ENCODE assay signal across 11 cellular contexts in genomic region chr7:70193514-70193913, GRCh38.
DNase-seq lines count a peak whose midpoint lies in the region; ATAC-seq and TF ChIP-seq lines count a peak whose summit lies in the region.
"Had no signal": no experiment of that assay in that cellular context is flagged by ENCODE, and none has a peak within 500 bp of the region (broad histone marks: within the 10 kb centered on the region; RNA-seq: fewer than 3 reads in every experiment).

No MANE protein-coding gene starts in this region.

- no peaks in the 10 kb centered on the region for H4K20me1 ChIP-seq in Loucy (ENCODE audit: insufficient read depth, low read length, poor library complexity, severe bottlenecking)

- no peak overlapping the region for H3K4me3 ChIP-seq in Loucy (ENCODE audit: low read length, poor library complexity, severe bottlenecking)
- no peak overlapping the region for H3K4me3 ChIP-seq in astrocyte of the cerebellum (ENCODE audit: low read depth, low read length)
- H3K4me3 ChIP-seq in ovary: no peak overlapping the region
- H3K4me3 ChIP-seq: SJCRH30 had no signal

- no peak overlapping the region for H3K9ac ChIP-seq in Loucy (ENCODE audit: low read depth, low read length, poor library complexity, severe bottlenecking)

- H3F3A ChIP-seq in Loucy (ENCODE audit: low read depth): no peaks in the 10 kb centered on the region

- ATAC-seq in GM18873 (IDR thresholded peaks at IDR 0.05; ENCODE audit: low FRiP score, unreplicated experiment) (no peak), HG03378 (IDR thresholded peaks at IDR 0.05; ENCODE audit: unreplicated experiment) (no peak)

- 76 to 87% (median 85%) methylated on average over 4 of the region's 4 CpGs for WGBS in ovary, 3 donors

- H3K9me3 ChIP-seq in Loucy (ENCODE audit: insufficient read depth, low read depth, low read length) (no peaks in the 10 kb centered on the region), ovary (no peaks in the 10 kb centered on the region)
- H3K9me3 ChIP-seq: SJCRH30 had no signal

- no peaks in the 10 kb centered on the region for H3K79me2 ChIP-seq in Loucy (ENCODE audit: insufficient read depth, low read length)

- H3K4me2 ChIP-seq in Loucy (ENCODE audit: low read depth, low read length, poor library complexity, severe bottlenecking): no peak overlapping the region

- H3K27me3 ChIP-seq in Loucy (ENCODE audit: insufficient read depth, low read length, poor library complexity, severe bottlenecking) (no peaks in the 10 kb centered on the region), ovary (no peaks in the 10 kb centered on the region)
- H3K27me3 ChIP-seq: SJCRH30 had no signal

- no peak for TF ChIP-seq POLR2A in ovary (IDR thresholded peaks at IDR 0.05)

- TF ChIP-seq EP300 in ovary (IDR thresholded peaks at IDR 0.05): no peak

- H3K27ac ChIP-seq in ovary (no peak overlapping the region), caudate nucleus (ENCODE audit: low read depth, low read length) (no peak overlapping the region)
- H3K27ac ChIP-seq: SJCRH30 had no signal

- H2AFZ ChIP-seq in Loucy (ENCODE audit: low read length): no peak overlapping the region

- DNase-seq in DMS 273 treated with DMSO at 0.1 percent for 48 hours (lab: John Stamatoyannopoulos, UW): peak; percentile 52
- no peak for DNase-seq in astrocyte of the cerebellum (ENCODE audit: low read depth)
- DNase-seq in myocyte (ENCODE audit: low read depth): peak; percentile 10
- DNase-seq in ovary: no peak
- DNase-seq in caudate nucleus (lab: John Stamatoyannopoulos, UW): no peak
- DNase-seq: activated naive CD4-positive, alpha-beta T cell treated with anti-CD3 and anti-CD28 coated beads, Interleukin-2, amount 50 U/mL, for 16 hours; stimulated activated CD4-positive, alpha-beta T cell treated with anti-CD3 and anti-CD28 coated beads, Interleukin-1b, Interleukin-23, amount 100 ng/mL, for 48 hours had no signal

- H3K36me3 ChIP-seq in Loucy (ENCODE audit: insufficient read depth, low read length): no peaks in the 10 kb centered on the region
- H3K36me3 ChIP-seq in ovary: no peaks in the 10 kb centered on the region
- H3K36me3 ChIP-seq: SJCRH30 had no signal

- no peaks in the 10 kb centered on the region for H3K4me1 ChIP-seq in Loucy (ENCODE audit: insufficient read depth, low read length, poor library complexity, severe bottlenecking)
- H3K4me1 ChIP-seq in ovary (ENCODE audit: insufficient read depth): peaks cover 3% of the 10 kb centered on the region
- H3K4me1 ChIP-seq: SJCRH30 had no signal

- TF ChIP-seq CTCF in Loucy (conservative IDR thresholded peaks at IDR 0.05; ENCODE audit: low read length) (peak; percentile 67), astrocyte of the cerebellum (IDR thresholded peaks at IDR 0.05; ENCODE audit: low read depth, low read length, missing control alignments) (peak; percentile 42), ovary (IDR thresholded peaks at IDR 0.05) (no peak)

- in situ Hi-C loops in astrocyte of the cerebellum (cut with HindIII; ENCODE audit: low sequenced_read_pairs): loop anchor here (25.0 kb wide), 1 partner anchor 494 kb away; no protein-coding TSS in a partner anchor

- intact Hi-C loops in ovary (cut with DNase I): no loop called here

- H3K9me2 ChIP-seq in Loucy (replicated peaks; ENCODE audit: low read depth, low read length): no peaks in the 10 kb centered on the region

Comparison
In these comparisons a context has a peak if more than half of its experiments do, and no peak if none do; other contexts are left out.
1. DNase-seq: peak in DMS 273 treated with DMSO at 0.1 percent for 48 hours (single experiment) and myocyte (single experiment); none in astrocyte of the cerebellum (single experiment), ovary (0 of 5) and caudate nucleus (0 of 61).
2. CTCF ChIP-seq: peak in Loucy (single experiment) and astrocyte of the cerebellum (single experiment); none in ovary (0 of 3).